11 cellular contexts compared by ENCODE assay signal in the genomic region with DNA sequence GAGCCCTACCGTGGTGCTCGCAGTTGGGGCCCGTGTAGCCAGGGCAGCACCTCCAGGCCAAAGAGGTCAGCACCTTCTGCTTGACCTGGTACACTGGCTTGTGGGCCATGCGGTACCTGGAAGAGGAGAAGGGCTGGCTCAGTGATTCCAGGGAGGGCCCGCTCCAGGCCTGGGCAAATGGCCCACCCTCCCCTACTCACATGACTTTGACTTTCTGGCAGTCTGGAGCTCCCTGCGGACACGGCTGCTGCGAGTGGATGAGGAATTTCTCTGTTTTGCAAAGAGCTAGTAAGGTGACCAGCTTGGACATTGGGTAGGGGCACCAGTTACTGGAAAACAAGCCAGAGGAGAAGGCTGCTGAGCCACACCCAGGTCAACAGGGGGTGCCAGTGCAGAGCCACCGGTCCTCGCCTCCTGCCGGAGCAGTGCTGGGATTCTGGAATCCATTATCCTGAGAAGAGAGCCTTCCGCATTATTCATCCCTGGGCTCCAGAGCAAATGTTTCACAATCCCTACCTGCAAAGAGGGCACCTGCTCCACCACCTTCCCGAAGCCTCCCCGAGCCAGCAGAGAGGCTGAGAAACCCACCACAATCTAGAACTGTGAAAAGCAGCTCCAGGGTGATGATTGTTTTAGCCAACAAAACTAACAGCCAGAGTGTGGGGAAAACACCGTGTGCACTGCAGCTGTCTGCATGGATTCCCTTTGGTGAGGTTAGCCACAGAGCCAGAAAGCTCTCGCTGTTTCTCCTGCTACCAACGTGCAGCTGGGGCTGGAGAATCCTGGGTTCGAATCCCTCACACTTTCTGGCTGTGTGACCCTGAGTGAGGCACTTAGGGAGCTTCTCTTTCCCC. TPM values are rescaled to one million over a fixed set of nuclear protein-coding genes. Genes with fewer than 3 reads are reported as not detected.
A peak's percentile ranks its signal among the peaks of the same experiment; 100 is the strongest.
DNase-seq lines count a peak whose midpoint lies in the region; ATAC-seq and TF ChIP-seq lines count a peak whose summit lies in the region.
"Had no signal": no experiment of that assay in that cellular context is flagged by ENCODE, and none has a peak within 500 bp of the region (broad histone marks: within the 10 kb centered on the region; RNA-seq: fewer than 3 reads in every experiment).

No MANE protein-coding gene starts in this region.

- no peaks in the 10 kb centered on the region for H3K36me3 Mint-ChIP-seq in chondrocyte (ENCODE audit: low read depth)
- no peaks in the 10 kb centered on the region for H3K36me3 Mint-ChIP-seq in activated CD8-positive, alpha-beta T cell treated with anti-CD3 and anti-CD28 coated beads, Interleukin-2, amount 10 ng/mL, durations not matched to agents 7 days and 5 days (ENCODE audit: low read depth)

- no peak overlapping the region for H3K27ac Mint-ChIP-seq in chondrocyte (ENCODE audit: unreplicated experiment)
- H3K27ac Mint-ChIP-seq in activated CD8-positive, alpha-beta T cell treated with anti-CD3 and anti-CD28 coated beads, Interleukin-2, amount 10 ng/mL, durations not matched to agents 7 days and 5 days = no peak overlapping the region
- H3K27ac Mint-ChIP-seq: activated B cell treated with CpG ODN at 0.5 μM for 24 hours had no signal

- CTCF ChIA-PET in activated CD8-positive, alpha-beta T cell treated with anti-CD3 and anti-CD28 coated beads, Interleukin-2, amount 10 ng/mL, durations not matched to agents 7 days and 5 days (lab: Charles Lee) = no interaction called here

- H3K4me1 Mint-ChIP-seq in chondrocyte (ENCODE audit: low read depth) = peaks cover 5% of the 10 kb centered on the region
- peaks cover 10% of the 10 kb centered on the region for H3K4me1 Mint-ChIP-seq in activated CD8-positive, alpha-beta T cell treated with anti-CD3 and anti-CD28 coated beads, Interleukin-2, amount 10 ng/mL, durations not matched to agents 7 days and 5 days (ENCODE audit: low read depth)
- H3K4me1 Mint-ChIP-seq: activated B cell treated with CpG ODN at 0.5 μM for 24 hours had no signal

- no peaks in the 10 kb centered on the region for H3K9me3 ChIP-seq in thyroid gland

- DNase-seq in ACHN = peak; percentile 44
- peak; percentile 64 for DNase-seq in HT-29 (ENCODE audit: low spot score)
- DNase-seq in chondrocyte (ENCODE audit: low spot score) = peak; percentile 78
- DNase-seq in medulla oblongata (ENCODE audit: extremely low spot score) = peak; percentile 38
- DNase-seq in T-helper 9 cell = no peak
- no peak for DNase-seq in activated CD8-positive, alpha-beta T cell treated with anti-CD3 and anti-CD28 coated beads, Interleukin-2, amount 10 ng/mL, durations not matched to agents 7 days and 5 days
- DNase-seq in thyroid gland = no peak
- DNase-seq: activated B cell treated with CpG ODN at 0.5 μM for 24 hours; NCI-H1105; stimulated activated naive CD4-positive, alpha-beta T cell treated with Interleukin-2 at 50 U/mL for 16 hours had no signal

- no peaks in the 10 kb centered on the region for H3K9me3 Mint-ChIP-seq in chondrocyte (ENCODE audit: low read depth)
- H3K9me3 Mint-ChIP-seq in activated CD8-positive, alpha-beta T cell treated with anti-CD3 and anti-CD28 coated beads, Interleukin-2, amount 10 ng/mL, durations not matched to agents 7 days and 5 days (ENCODE audit: insufficient read depth) = no peaks in the 10 kb centered on the region
- H3K9me3 Mint-ChIP-seq: activated B cell treated with CpG ODN at 0.5 μM for 24 hours had no signal

- WGBS in thyroid gland, 2 donors = 69 to 70% methylated on average over 9 to 15 of the region's 18 CpGs

- H3K4me3 ChIP-seq in thyroid gland (replicated peaks in 1 of 3) = no peak overlapping the region

- H3K27ac ChIP-seq in thyroid gland = no peak overlapping the region

- H3K36me3 ChIP-seq in thyroid gland = no peaks in the 10 kb centered on the region

- H3K4me3 Mint-ChIP-seq in chondrocyte (ENCODE audit: unreplicated experiment) = no peak overlapping the region
- H3K4me3 Mint-ChIP-seq in activated CD8-positive, alpha-beta T cell treated with anti-CD3 and anti-CD28 coated beads, Interleukin-2, amount 10 ng/mL, durations not matched to agents 7 days and 5 days = no peak overlapping the region
- H3K4me3 Mint-ChIP-seq: activated B cell treated with CpG ODN at 0.5 μM for 24 hours had no signal

- no peaks in the 10 kb centered on the region for H3K27me3 ChIP-seq in thyroid gland

- TF ChIP-seq POLR2A in thyroid gland (IDR thresholded peaks at IDR 0.05) = no peak

- H3K27me3 Mint-ChIP-seq in chondrocyte (ENCODE audit: low read depth) = peaks cover 7% of the 10 kb centered on the region
- peaks cover 4% of the 10 kb centered on the region for H3K27me3 Mint-ChIP-seq in activated CD8-positive, alpha-beta T cell treated with anti-CD3 and anti-CD28 coated beads, Interleukin-2, amount 10 ng/mL, durations not matched to agents 7 days and 5 days (ENCODE audit: low read depth)

- no peak for ATAC-seq in GM21515 (IDR thresholded peaks at IDR 0.05; ENCODE audit: unreplicated experiment)
- no peak for ATAC-seq in activated CD8-positive, alpha-beta T cell treated with anti-CD3 and anti-CD28 coated beads, Interleukin-2, amount 10 ng/mL, durations not matched to agents 7 days and 5 days

- TF ChIP-seq CTCF in chondrocyte (IDR thresholded peaks at IDR 0.05) (peak; percentile 64), thyroid gland (IDR thresholded peaks at IDR 0.05) (no peak)

- intact Hi-C loops in thyroid gland (cut with DNase I) = no loop called here

- POLR2A ChIA-PET in activated CD8-positive, alpha-beta T cell treated with anti-CD3 and anti-CD28 coated beads, Interleukin-2, amount 10 ng/mL, durations not matched to agents 7 days and 5 days (lab: Charles Lee) = no interaction called here

- peaks cover 0 to 24% of the 10 kb centered on the region in 2 donors for H3K4me1 ChIP-seq in thyroid gland

- in situ Hi-C loops in ACHN (cut with HindIII; ENCODE audit: low pct_ligation_motif_present, low pct_unique_long_range_greater_than_20kb, low sequenced_read_pairs) = no loop called here

RNA-seq across cellular contexts. Expression of a gene that starts 11.8 kb away (rescaled TPM):
- 23.4 and 26.6 TPM in 2 replicates for total RNA-seq in HT-29 (2014; rRNA removed; shearing (Covaris generic))
- total RNA-seq in chondrocyte = 0.31 to 0.92 TPM (median 0.40 TPM) in 3 replicates
- not detected for total RNA-seq in activated CD8-positive, alpha-beta T cell treated with anti-CD3 and anti-CD28 coated beads, Interleukin-2, amount 10 ng/mL, durations not matched to agents 7 days and 5 days
- total RNA-seq in thyroid gland = 10 to 100 TPM; 23.0 to 45.1 (median 28.4) TPM

RNA-seq across cellular contexts. Expression of a gene that starts 12.8 kb away (rescaled TPM):
- total RNA-seq in HT-29 (2014; rRNA removed; shearing (Covaris generic)) = 647 and 699 TPM in 2 replicates
- 1.2 to 2.2 TPM (median 1.5 TPM) in 3 replicates for total RNA-seq in chondrocyte
- not detected for total RNA-seq in activated CD8-positive, alpha-beta T cell treated with anti-CD3 and anti-CD28 coated beads, Interleukin-2, amount 10 ng/mL, durations not matched to agents 7 days and 5 days
- total RNA-seq in thyroid gland = 10 to 100 TPM; 11.5 to 40.2 (median 23.1) TPM
- total RNA-seq: activated B cell treated with CpG ODN at 0.5 μM for 24 hours had no signal

RNA-seq across cellular contexts. Expression of a gene that starts 22.7 kb away (rescaled TPM):
- total RNA-seq in HT-29 (2014; rRNA removed; shearing (Covaris generic)) = 1.6 and 3.1 TPM in 2 replicates
- total RNA-seq in chondrocyte (0.54 to 0.65 TPM in 2 of 3 replicates, not detected in the other), thyroid gland (100 to 1,000 TPM in 3 of 4 donors, 10 to 100 TPM in 1; 66.6 to 208 (median 104) TPM)
- total RNA-seq in activated CD8-positive, alpha-beta T cell treated with anti-CD3 and anti-CD28 coated beads, Interleukin-2, amount 10 ng/mL, durations not matched to agents 7 days and 5 days = not detected

Comparison
In these comparisons a context has a peak if more than half of its experiments do, and no peak if none do; other contexts are left out.
1. DNase-seq: peak in ACHN (single experiment), HT-29 (single experiment), chondrocyte (single experiment) and medulla oblongata (single experiment); none in T-helper 9 cell (single experiment), activated CD8-positive, alpha-beta T cell treated with anti-CD3 and anti-CD28 coated beads, Interleukin-2, amount 10 ng/mL, durations not matched to agents 7 days and 5 days (single experiment) and thyroid gland (0 of 2).
2. RNA of a gene that starts 11.8 kb away (total RNA-seq): 23.0 to 45.1 TPM in thyroid gland and 23.4 to 26.6 TPM in HT-29; 0.31 to 0.92 TPM in chondrocyte and not detected in activated CD8-positive, alpha-beta T cell treated with anti-CD3 and anti-CD28 coated beads, Interleukin-2, amount 10 ng/mL, durations not matched to agents 7 days and 5 days; every median in the first group is over 10 times any median in the second.
3. RNA of a gene that starts 12.8 kb away (total RNA-seq): 647 to 699 TPM in HT-29; 11.5 to 40.2 TPM in thyroid gland, 1.2 to 2.2 TPM in chondrocyte and not detected in activated CD8-positive, alpha-beta T cell treated with anti-CD3 and anti-CD28 coated beads, Interleukin-2, amount 10 ng/mL, durations not matched to agents 7 days and 5 days; every median in the first group is over 10 times any median in the second.
4. RNA of a gene that starts 22.7 kb away (total RNA-seq): 66.6 to 208 TPM in thyroid gland; 1.6 to 3.1 TPM in HT-29, 0.54 to 0.65 TPM in chondrocyte and not detected in activated CD8-positive, alpha-beta T cell treated with anti-CD3 and anti-CD28 coated beads, Interleukin-2, amount 10 ng/mL, durations not matched to agents 7 days and 5 days; every median in the first group is over 10 times any median in the second.